1 cellular context compared by ENCODE assay signal in genomic region chr1:151820940-151821339, GRCh38.
TF ChIP-seq lines count a peak whose summit lies in the region.

No MANE protein-coding gene starts in this region.

TF ChIP-seq in WTC11, 78 proteins besides CTCF, POLR2A, EP300 and RAD21:
- no peak for TF ChIP-seq AFF4 (CRISPR knock-in tag; IDR thresholded peaks at IDR 0.05; ENCODE audit: borderline replicate concordance)
- TF ChIP-seq NR1H2 (CRISPR knock-in tag; IDR thresholded peaks at IDR 0.05) = no peak
- no peak for TF ChIP-seq ZNF219 (CRISPR knock-in tag; IDR thresholded peaks at IDR 0.05; ENCODE audit: borderline replicate concordance)
- TF ChIP-seq NFATC4 (CRISPR knock-in tag; IDR thresholded peaks at IDR 0.05) = no peak
- no peak for TF ChIP-seq PRDM15 (CRISPR knock-in tag; IDR thresholded peaks at IDR 0.05)
- no peak for TF ChIP-seq ZNF512 (CRISPR knock-in tag; IDR thresholded peaks at IDR 0.05; ENCODE audit: borderline replicate concordance)
- no peak for TF ChIP-seq IRF1 (CRISPR knock-in tag; IDR thresholded peaks at IDR 0.05)
- no peak for TF ChIP-seq USF1 (CRISPR knock-in tag; IDR thresholded peaks at IDR 0.05)
- TF ChIP-seq NR2C2 (CRISPR knock-in tag; IDR thresholded peaks at IDR 0.05) = no peak
- no peak for TF ChIP-seq ZBTB21 (CRISPR knock-in tag; IDR thresholded peaks at IDR 0.05; ENCODE audit: borderline replicate concordance)
- no peak for TF ChIP-seq OVOL2 (CRISPR knock-in tag; IDR thresholded peaks at IDR 0.05; ENCODE audit: borderline replicate concordance)
- no peak for TF ChIP-seq CREB1 (CRISPR knock-in tag; IDR thresholded peaks at IDR 0.05)
- no peak for TF ChIP-seq ZNF396 (CRISPR knock-in tag; IDR thresholded peaks at IDR 0.05; ENCODE audit: borderline replicate concordance)
- TF ChIP-seq EMX1 (CRISPR knock-in tag; IDR thresholded peaks at IDR 0.05) = no peak
- TF ChIP-seq ZNF281 (CRISPR knock-in tag; IDR thresholded peaks at IDR 0.05) = no peak
